ENCODE assay signal across 8 cellular contexts in the genomic region with DNA sequence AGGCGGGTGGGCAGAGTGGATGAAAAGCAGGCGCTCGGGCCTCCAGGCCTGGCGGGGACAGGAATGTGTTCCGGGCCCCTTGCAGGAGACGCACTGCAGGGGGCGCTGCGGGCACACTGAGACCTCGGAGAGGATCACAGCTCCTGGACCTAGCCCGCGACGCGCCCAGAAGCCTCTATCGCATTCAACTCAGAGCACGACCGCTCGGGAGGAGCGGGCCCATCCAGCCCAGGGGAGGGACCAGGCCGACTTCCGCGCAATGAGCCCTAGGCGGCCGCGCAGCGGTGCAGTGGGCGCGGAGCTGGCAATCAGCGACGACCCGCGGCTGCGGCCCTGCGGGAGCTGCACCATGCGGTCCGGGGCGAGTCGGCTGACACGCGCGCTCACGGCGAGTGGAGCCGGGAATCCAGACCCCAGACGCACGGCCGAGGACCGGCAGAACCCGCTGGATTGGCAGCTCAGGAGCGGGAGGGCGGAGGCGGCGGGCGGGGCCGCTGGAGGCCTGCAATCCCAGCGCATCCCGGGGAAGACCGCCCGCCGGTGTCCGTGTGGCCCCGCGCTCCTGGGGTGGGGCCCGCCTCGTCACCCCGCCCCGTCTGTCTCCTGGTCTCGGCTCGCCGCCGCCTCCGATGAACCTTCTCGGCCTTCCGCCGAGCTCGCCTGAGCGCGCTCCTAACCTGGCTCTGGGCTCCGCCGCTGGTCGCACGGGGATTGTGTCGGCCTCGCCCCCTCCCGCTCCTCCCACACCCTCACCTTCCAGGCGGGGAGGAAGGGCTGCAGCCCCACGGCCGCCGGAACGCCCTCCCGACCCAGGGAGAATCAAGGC. TPM values are rescaled to one million over a fixed set of nuclear protein-coding genes. Genes with fewer than 3 reads are reported as not detected.
DNase-seq lines count a peak whose midpoint lies in the region; ATAC-seq and TF ChIP-seq lines count a peak whose summit lies in the region.

No MANE protein-coding gene starts in this region.

- no peaks in the 10 kb centered on the region for H3K79me2 ChIP-seq in SK-N-SH (ENCODE audit: insufficient read depth)

- H2AFZ ChIP-seq in SK-N-SH (ENCODE audit: low read depth), result peak overlapping the region; percentile 95

- no peaks in the 10 kb centered on the region for H3K9me3 ChIP-seq in SK-N-SH
- no peaks in the 10 kb centered on the region for H3K9me3 ChIP-seq in thymus (ENCODE audit: control insufficient read depth)

- TF ChIP-seq CTCF in GM12865 (IDR thresholded peaks at IDR 0.05; ENCODE audit: insufficient read depth, low read depth, low read length, missing control alignments) (peak; percentile 92), SK-N-SH (IDR thresholded peaks at IDR 0.05) (peak; percentile 86), osteocyte (IDR thresholded peaks at IDR 0.05) (peak; percentile 97)

- H3K4me3 Mint-ChIP-seq in osteocyte (ENCODE audit: unreplicated experiment), result peak overlapping the region; percentile 72

- H3K27ac Mint-ChIP-seq in activated naive CD4-positive, alpha-beta T cell treated with anti-CD3 and anti-CD28 coated beads, Interleukin-2, amount 50 U/mL, for 72 hours, result peak overlapping the region; percentile 87 to 94
- peak overlapping the region; percentile 81 for H3K27ac Mint-ChIP-seq in osteocyte (ENCODE audit: unreplicated experiment)

- peak; percentile 86 for TF ChIP-seq RAD21 in SK-N-SH (IDR thresholded peaks at IDR 0.05; ENCODE audit: low read length)

- 0% methylated on average over 21 of the region's 90 CpGs for WGBS in SK-N-SH (ENCODE audit: low lambda C conversion rate)
- WGBS in thymus, result under 1% methylated on average over 90 of the region's 90 CpGs

- intact Hi-C loops in head of caudate nucleus (cut with DNase I), result loop anchor here (2.0 to 10.0 kb wide), 4 partner anchors 87 to 495 kb away; no protein-coding TSS in a partner anchor

- H3K27me3 Mint-ChIP-seq in osteocyte (ENCODE audit: unreplicated experiment), result peaks cover 20% of the 10 kb centered on the region

- H3K27ac ChIP-seq in SK-N-SH (ENCODE audit: low read depth in 2 of 2, low read length in 1 of 2) (peak overlapping the region; percentile 60 to 81), thymus (ENCODE audit: low read depth) (peak overlapping the region; percentile 89)

- H3K4me3 ChIP-seq in GM12865 (ENCODE audit: low read depth, low read length) (peak overlapping the region; percentile 98), SK-N-SH (ENCODE audit: low read depth in 2 of 2, low read length in 1 of 2) (peak overlapping the region; percentile 72 to 77), thymus (ENCODE audit: low read length) (peak overlapping the region; percentile 85)

- H3K4me1 ChIP-seq in SK-N-SH (ENCODE audit: control insufficient read depth in 1 of 2, insufficient read depth in 2 of 2, low read depth in 1 of 2, low read length in 1 of 2), result peaks cover 0 to 16% of the 10 kb centered on the region in 2 experiments; a peak in 3 of 4 replicates
- peaks cover 8% of the 10 kb centered on the region for H3K4me1 ChIP-seq in thymus (ENCODE audit: control insufficient read depth, insufficient read depth, low read length)

- peaks cover 9% of the 10 kb centered on the region for H3F3A ChIP-seq in SK-N-SH (replicated peaks; ENCODE audit: insufficient read depth)

- peak overlapping the region; percentile 80 for H3K9ac ChIP-seq in SK-N-SH

- no peaks in the 10 kb centered on the region for H3K36me3 ChIP-seq in SK-N-SH (replicated peaks in 1 of 2; ENCODE audit: control insufficient read depth in 1 of 2, insufficient read depth in 2 of 2, low read length in 1 of 2)
- no peaks in the 10 kb centered on the region for H3K36me3 ChIP-seq in thymus (ENCODE audit: control insufficient read depth, insufficient read depth)

- peak; percentile 97 for DNase-seq in GM12865 (ENCODE audit: low read depth)
- DNase-seq in NCI-H1092 (lab: John Stamatoyannopoulos, UW), result peak; percentile 86
- peak; percentile 95 for DNase-seq in SK-N-SH
- peak; percentile 94 to 97 for DNase-seq in activated naive CD4-positive, alpha-beta T cell treated with anti-CD3 and anti-CD28 coated beads, Interleukin-2, amount 50 U/mL, for 72 hours (ENCODE audit: low spot score in 2 of 2)
- DNase-seq in head of caudate nucleus, result peak; percentile 91 to 99 (median 97)
- peak; percentile 98 for DNase-seq in osteocyte (ENCODE audit: extremely low spot score, unreplicated experiment)

- ATAC-seq in HG02623 (IDR thresholded peaks at IDR 0.05; ENCODE audit: unreplicated experiment), result peak; percentile 81
- peak; percentile 88 to 92 for ATAC-seq in activated naive CD4-positive, alpha-beta T cell treated with anti-CD3 and anti-CD28 coated beads, Interleukin-2, amount 50 U/mL, for 72 hours

- H3K4me1 Mint-ChIP-seq in osteocyte (ENCODE audit: unreplicated experiment), result peaks cover 27% of the 10 kb centered on the region

- peak overlapping the region; percentile 99 for H3K4me2 ChIP-seq in SK-N-SH

- no peaks in the 10 kb centered on the region for H3K9me3 Mint-ChIP-seq in activated naive CD4-positive, alpha-beta T cell treated with anti-CD3 and anti-CD28 coated beads, Interleukin-2, amount 50 U/mL, for 72 hours
- no peaks in the 10 kb centered on the region for H3K9me3 Mint-ChIP-seq in osteocyte (ENCODE audit: unreplicated experiment)

- CTCF ChIA-PET in SK-N-SH (lab: Yijun Ruan, JAX), result interaction anchor here (0.6 to 6.4 kb wide), 51 partner anchors 8 to 554 kb away, joined by 3 to 92 read pairs (median 4); a partner anchor contains a TSS

- H3K36me3 Mint-ChIP-seq in activated naive CD4-positive, alpha-beta T cell treated with anti-CD3 and anti-CD28 coated beads, Interleukin-2, amount 50 U/mL, for 72 hours, result no peaks in the 10 kb centered on the region
- H3K36me3 Mint-ChIP-seq in osteocyte (ENCODE audit: unreplicated experiment), result no peaks in the 10 kb centered on the region

- POLR2A ChIA-PET in SK-N-SH (lab: Yijun Ruan, JAX), result interaction anchor here (0.6 to 0.9 kb wide), 2 partner anchors 33 to 185 kb away, joined by 3 to 4 read pairs; a partner anchor contains a TSS

- H3K27me3 ChIP-seq in SK-N-SH (ENCODE audit: insufficient read depth) (no peaks in the 10 kb centered on the region; the same call in 1 of the 2 replicates), thymus (ENCODE audit: control insufficient read depth, insufficient read depth) (no peaks in the 10 kb centered on the region)

- H4K20me1 ChIP-seq in SK-N-SH (ENCODE audit: insufficient read depth), result no peaks in the 10 kb centered on the region

- no peaks in the 10 kb centered on the region for H3K9me2 ChIP-seq in SK-N-SH

- no peak for TF ChIP-seq EP300 in SK-N-SH (IDR thresholded peaks at IDR 0.05; ENCODE audit: borderline replicate concordance in 1 of 2, low read depth in 1 of 2, low read length in 1 of 2)

TF ChIP-seq in SK-N-SH, 30 proteins besides CTCF, POLR2A, EP300 and RAD21:
- no peak for TF ChIP-seq FOXJ3 (CRISPR knock-in tag; IDR thresholded peaks at IDR 0.05)
- peak; percentile 88 for TF ChIP-seq RCOR1 (IDR thresholded peaks at IDR 0.05; ENCODE audit: low read length)
- peak; percentile 61; the same call in 1 of the 2 replicates for TF ChIP-seq MXI1 (IDR thresholded peaks at IDR 0.05; ENCODE audit: low read depth, low read length)
- TF ChIP-seq, protein P1, sequence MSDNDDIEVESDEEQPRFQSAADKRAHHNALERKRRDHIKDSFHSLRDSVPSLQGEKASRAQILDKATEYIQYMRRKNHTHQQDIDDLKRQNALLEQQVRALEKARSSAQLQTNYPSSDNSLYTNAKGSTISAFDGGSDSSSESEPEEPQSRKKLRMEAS (IDR thresholded peaks at IDR 0.05; ENCODE audit: low read depth), result peak; percentile 81
- TF ChIP-seq FOXM1 (IDR thresholded peaks at IDR 0.05; ENCODE audit: low read depth), result no peak; the same call in 1 of the 2 replicates
- peak; percentile 9; the same call in 1 of the 2 replicates for TF ChIP-seq POLR2AphosphoS5 (IDR thresholded peaks at IDR 0.05; ENCODE audit: low read depth, low read length)
- TF ChIP-seq CHD2 (IDR thresholded peaks at IDR 0.05; ENCODE audit: low read length, partially characterized antibody), result peak; percentile 45
- TF ChIP-seq SIN3A (IDR thresholded peaks at IDR 0.05; ENCODE audit: borderline replicate concordance, low read depth, low read length), result 0 out of 2 replicates have a peak, but pooled peaks have one; percentile 26
- TF ChIP-seq, protein P2, sequence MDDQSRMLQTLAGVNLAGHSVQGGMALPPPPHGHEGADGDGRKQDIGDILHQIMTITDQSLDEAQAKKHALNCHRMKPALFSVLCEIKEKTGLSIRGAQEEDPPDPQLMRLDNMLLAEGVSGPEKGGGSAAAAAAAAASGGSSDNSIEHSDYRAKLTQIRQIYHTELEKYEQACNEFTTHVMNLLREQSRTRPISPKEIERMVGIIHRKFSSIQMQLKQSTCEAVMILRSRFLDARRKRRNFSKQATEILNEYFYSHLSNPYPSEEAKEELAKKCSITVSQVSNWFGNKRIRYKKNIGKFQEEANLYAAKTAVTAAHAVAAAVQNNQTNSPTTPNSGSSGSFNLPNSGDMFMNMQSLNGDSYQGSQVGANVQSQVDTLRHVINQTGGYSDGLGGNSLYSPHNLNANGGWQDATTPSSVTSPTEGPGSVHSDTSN (IDR thresholded peaks at IDR 0.05), result peak; percentile 53
- peak; percentile 85 for TF ChIP-seq SMC3 (IDR thresholded peaks at IDR 0.05; ENCODE audit: low read depth, low read length)
- TF ChIP-seq NFIC (IDR thresholded peaks at IDR 0.05; ENCODE audit: borderline replicate concordance), result no peak
- no peak for TF ChIP-seq GATA2 (CRISPR knock-in tag; IDR thresholded peaks at IDR 0.05)
- 0 out of 2 replicates have a peak, but pooled peaks have one; percentile 8 for TF ChIP-seq NRF1 (IDR thresholded peaks at IDR 0.05; ENCODE audit: low read depth, low read length)

RNA-seq across cellular contexts. Expression of a gene that starts 33.5 kb away (rescaled TPM):
- 0.13 and 0.24 TPM in 2 replicates for polyA plus RNA-seq in SK-N-SH (2012; rRNA removed)
- polyA plus RNA-seq in SK-N-SH (2012; cell fraction: cytosol; rRNA removed), result 0.10 and 0.29 TPM in 2 replicates
- 0.09 and 0.10 TPM in 2 replicates for polyA plus RNA-seq in SK-N-SH (2012; cell fraction: nucleus; rRNA removed)
- not detected for total RNA-seq in activated naive CD4-positive, alpha-beta T cell treated with anti-CD3 and anti-CD28 coated beads, Interleukin-2, amount 50 U/mL, for 72 hours
- total RNA-seq in osteocyte, result 0.11 TPM in 1 of 2 replicates, not detected in the other
- polyA plus RNA-seq in thymus, result 0.46 TPM

Comparison
In these comparisons a context has a peak if more than half of its experiments do, and no peak if none do; other contexts are left out.
1. Peak in every context shown above with its lines: DNase-seq, ATAC-seq, H3K4me3 ChIP-seq and H3K27ac ChIP-seq.